Comparison of ENCODE assay signal across 8 cellular contexts in genomic region chrX:71181558-71181909, GRCh38. TPM values are rescaled to one million over a fixed set of nuclear protein-coding genes. Genes with fewer than 3 reads are reported as not detected.
DNase-seq lines count a peak whose midpoint lies in the region; ATAC-seq and TF ChIP-seq lines count a peak whose summit lies in the region.

No MANE protein-coding gene starts in this region.

- no peaks in the 10 kb centered on the region for H3K36me3 ChIP-seq in lower lobe of right lung

- peak overlapping the region; percentile 92 for H3K4me3 Mint-ChIP-seq in T-helper 17 cell

- H3K27ac ChIP-seq in lower lobe of right lung, result peak overlapping the region; percentile 84

- H3K9me3 ChIP-seq in T-helper 17 cell (ENCODE audit: control insufficient read depth, low read length, poor library complexity, severe bottlenecking) (no peaks in the 10 kb centered on the region), lower lobe of right lung (no peaks in the 10 kb centered on the region)

- no peaks in the 10 kb centered on the region for H3K27me3 Mint-ChIP-seq in T-helper 17 cell

- H3K4me1 ChIP-seq in lower lobe of right lung, result peaks cover 6% of the 10 kb centered on the region

- no peaks in the 10 kb centered on the region for H3K27me3 ChIP-seq in lower lobe of right lung (ENCODE audit: low read depth)

- ATAC-seq in HG03039 (IDR thresholded peaks at IDR 0.05; ENCODE audit: unreplicated experiment) (peak; percentile 36), T-helper 17 cell (peak; percentile 63), lower lobe of right lung (peak; percentile 42 to 45)

- peak overlapping the region; percentile 93 for H3K27ac Mint-ChIP-seq in T-helper 17 cell

- DNase-seq in NCI-H2029 (lab: John Stamatoyannopoulos, UW), result peak; percentile 13
- no peak for DNase-seq in NCI-H2029 treated with DMSO at 0.1 percent for 48 hours (lab: John Stamatoyannopoulos, UW)
- peak; percentile 7 to 44 (median 27) for DNase-seq in T-helper 17 cell
- peak; percentile 0 for DNase-seq in brain pericyte (ENCODE audit: low read depth, low spot score)
- no peak for DNase-seq in lower lobe of right lung
- peak; percentile 64 for DNase-seq in stimulated activated CD8-positive, alpha-beta memory T cell treated with anti-CD3 and anti-CD28 coated beads, Interleukin-4, amount 100 ng/mL, for 48 hours
- DNase-seq in dermis blood vessel endothelial cell, result no peak

- no peak for TF ChIP-seq CTCF in lower lobe of right lung (IDR thresholded peaks at IDR 0.05)

- H3K4me1 Mint-ChIP-seq in T-helper 17 cell, result peaks cover 7% of the 10 kb centered on the region

- peak overlapping the region; percentile 52 for H3K4me3 ChIP-seq in lower lobe of right lung

- no peaks in the 10 kb centered on the region for H3K36me3 Mint-ChIP-seq in T-helper 17 cell (ENCODE audit: low read depth)

- intact Hi-C loops in lower lobe of right lung (cut with DNase I), result no loop called here

RNA-seq across cellular contexts. Expression of gene NLGN3, which starts 36.9 kb away (rescaled TPM):
- total RNA-seq in T-helper 17 cell (1 to 10 TPM; 2.9 to 4.2 TPM), lower lobe of right lung (1.3 TPM), dermis blood vessel endothelial cell (under 0.01 and 0.09 TPM in 2 replicates)

RNA-seq across cellular contexts. Expression of gene GJB1, which starts 41.5 kb away (rescaled TPM):
- total RNA-seq in T-helper 17 cell (not detected), lower lobe of right lung (1.7 TPM), dermis blood vessel endothelial cell (not detected in 2 replicates)

Comparison
In these comparisons a context has a peak if more than half of its experiments do, and no peak if none do; other contexts are left out.
1. DNase-seq: peak in NCI-H2029 (single experiment), T-helper 17 cell (3 of 3), brain pericyte (single experiment) and stimulated activated CD8-positive, alpha-beta memory T cell treated with anti-CD3 and anti-CD28 coated beads, Interleukin-4, amount 100 ng/mL, for 48 hours (single experiment); none in NCI-H2029 treated with DMSO at 0.1 percent for 48 hours (single experiment), lower lobe of right lung (single experiment) and dermis blood vessel endothelial cell (single experiment).
2. Peak in every context shown above with its lines, with median percentiles within 50 percentile points of each other: ATAC-seq.